8 cellular contexts compared by ENCODE assay signal in genomic region chr20:3172126-3172932, GRCh38. TPM values are rescaled to one million over a fixed set of nuclear protein-coding genes. Genes with fewer than 3 reads are reported as not detected.
DNase-seq lines count a peak whose midpoint lies in the region; FAIRE-seq and TF ChIP-seq lines count a peak whose summit lies in the region.

No MANE protein-coding gene starts in this region.

- peak overlapping the region in 7 of 8 donors; percentile 36 to 93 (median 66) for H3K27ac Mint-ChIP-seq in CD8-positive, alpha-beta memory T cell

- TF ChIP-seq POLR2A in endothelial cell of umbilical vein (IDR thresholded peaks at IDR 0.05; ENCODE audit: low read depth, low read length), result no peak

- H3K36me3 Mint-ChIP-seq in CD8-positive, alpha-beta memory T cell, result peaks cover 0 to 2% (median 0%) of the 10 kb centered on the region in 3 donors

- H3K36me3 ChIP-seq in CD8-positive, alpha-beta memory T cell (ENCODE audit: insufficient read depth, low read length), result no peaks in the 10 kb centered on the region
- H3K36me3 ChIP-seq in PC-9 (ENCODE audit: low read depth) (no peaks in the 10 kb centered on the region), endothelial cell of umbilical vein (ENCODE audit: control insufficient read depth in 2 of 2, extremely low read depth in 1 of 2, insufficient read depth in 2 of 2, low read length in 2 of 2) (no peaks in the 10 kb centered on the region), trophoblast cell (ENCODE audit: control insufficient read depth in 1 of 2, insufficient read depth in 2 of 2, low read length in 2 of 2) (no peaks in the 10 kb centered on the region), MG63 (no peaks in the 10 kb centered on the region)

- H2AFZ ChIP-seq in PC-9 (no peak overlapping the region), endothelial cell of umbilical vein (ENCODE audit: low read depth, low read length) (no peak overlapping the region), trophoblast cell (ENCODE audit: insufficient read depth, low read length, poor library complexity) (no peak overlapping the region)

- no peaks in the 10 kb centered on the region for H3K9me3 Mint-ChIP-seq in CD8-positive, alpha-beta memory T cell

- H3K79me2 ChIP-seq in PC-9 (ENCODE audit: low read depth) (no peaks in the 10 kb centered on the region), endothelial cell of umbilical vein (ENCODE audit: control insufficient read depth, insufficient read depth, low read length) (no peaks in the 10 kb centered on the region), trophoblast cell (ENCODE audit: control insufficient read depth, insufficient read depth, low read length, poor library complexity) (peaks cover 9% of the 10 kb centered on the region)

- no peak overlapping the region for H2BK120ac ChIP-seq in trophoblast cell (ENCODE audit: insufficient read depth, low read length, poor library complexity)

- dilution Hi-C loops in endothelial cell of umbilical vein (cut with MboI; ENCODE audit: extremely low pct_ligation_motif_present, low sequenced_read_pairs), result no loop called here

- H3K27me3 ChIP-seq in CD8-positive, alpha-beta memory T cell (ENCODE audit: insufficient read depth, low read length, poor library complexity, severe bottlenecking), result peaks cover 9% of the 10 kb centered on the region
- H3K27me3 ChIP-seq in PC-9 (ENCODE audit: insufficient read depth, low read depth) (no peaks in the 10 kb centered on the region), endothelial cell of umbilical vein (ENCODE audit: control insufficient read depth in 2 of 2, insufficient read depth in 2 of 2, low read length in 2 of 2) (peaks cover 11 to 17% of the 10 kb centered on the region in 2 experiments), trophoblast cell (ENCODE audit: insufficient read depth, low read length) (no peaks in the 10 kb centered on the region), MG63 (peaks cover 6% of the 10 kb centered on the region; the same call in 1 of the 2 replicates)

- peak overlapping the region; percentile 13 for H3K23ac ChIP-seq in trophoblast cell (ENCODE audit: low read length)

- H3K4ac ChIP-seq in trophoblast cell (ENCODE audit: low read depth, low read length), result no peak overlapping the region

- H3K4me1 Mint-ChIP-seq in CD8-positive, alpha-beta memory T cell, result peaks cover 13 to 28% (median 16%) of the 10 kb centered on the region in 3 donors

- H3K9ac ChIP-seq in endothelial cell of umbilical vein (replicated peaks; ENCODE audit: extremely low read depth, insufficient read depth, low read length) (no peak overlapping the region), trophoblast cell (ENCODE audit: low read length) (peak overlapping the region; percentile 36)

- CTCF ChIA-PET in CD8-positive, alpha-beta memory T cell (lab: Charles Lee), result interaction anchor here (1.0 to 2.8 kb wide), 3 partner anchors 10 to 15 kb away, joined by 3 to 9 read pairs (median 5); no protein-coding TSS in a partner anchor
- CTCF ChIA-PET in PC-9 (lab: Charles Lee) (no interaction called here), endothelial cell of umbilical vein (lab: Charles Lee) (interaction anchor here (1.1 to 1.9 kb wide), 2 partner anchors 80 to 119 kb away, joined by 4 to 8 read pairs; no protein-coding TSS in a partner anchor)

- no peaks in the 10 kb centered on the region for H3K9me2 ChIP-seq in PC-9 (ENCODE audit: insufficient read depth)

- H4K91ac ChIP-seq in trophoblast cell (ENCODE audit: low read depth, low read length), result no peak overlapping the region

- H3K18ac ChIP-seq in trophoblast cell (ENCODE audit: low read length), result peak overlapping the region; percentile 24

- H3K9me3 ChIP-seq in CD8-positive, alpha-beta memory T cell (ENCODE audit: low read length), result no peaks in the 10 kb centered on the region
- H3K9me3 ChIP-seq in PC-9 (ENCODE audit: insufficient read depth, low read depth), result no peaks in the 10 kb centered on the region
- H3K9me3 ChIP-seq in endothelial cell of umbilical vein (replicated peaks; ENCODE audit: control insufficient read depth, insufficient read depth, low read length), result no peaks in the 10 kb centered on the region
- no peaks in the 10 kb centered on the region for H3K9me3 ChIP-seq in trophoblast cell (ENCODE audit: insufficient read depth, low read depth, low read length)
- no peaks in the 10 kb centered on the region for H3K9me3 ChIP-seq in MG63

- no peak overlapping the region for H2BK5ac ChIP-seq in trophoblast cell (ENCODE audit: low read depth, low read length, poor library complexity)

- intact Hi-C loops in PC-9 (cut with micrococcal nuclease; ENCODE audit: unreplicated experiment), result no loop called here
- intact Hi-C loops in endothelial cell of umbilical vein (cut with micrococcal nuclease), result loop anchor here (2.0 kb wide), 1 partner anchor 32 kb away; the partner anchor contains the start of gene DDRGK1

- peak overlapping the region; percentile 20 for H3K27ac ChIP-seq in CD8-positive, alpha-beta memory T cell (ENCODE audit: low read depth, low read length)
- no peak overlapping the region for H3K27ac ChIP-seq in PC-9
- H3K27ac ChIP-seq in endothelial cell of umbilical vein (ENCODE audit: insufficient read depth, low read depth, low read length), result no peak overlapping the region
- no peak overlapping the region for H3K27ac ChIP-seq in trophoblast cell (ENCODE audit: low read depth, low read length)

- H3K9me1 ChIP-seq in endothelial cell of umbilical vein (replicated peaks; ENCODE audit: control insufficient read depth, extremely low read depth, insufficient read depth, low read length), result no peaks in the 10 kb centered on the region

- no peak for FAIRE-seq in endothelial cell of umbilical vein (lab: Jason Lieb, UNC)

- H2AK5ac ChIP-seq in trophoblast cell (ENCODE audit: low read length), result no peak overlapping the region

- DNase-seq in CD8-positive, alpha-beta memory T cell, result peak in 1 of 5 donors; percentile 9
- DNase-seq in PC-9 (no peak), endothelial cell of umbilical vein (ENCODE audit: low read depth, low spot score) (no peak), trophoblast cell (no peak), NCI-H345 (lab: John Stamatoyannopoulos, UW) (no peak), T-helper 9 cell (no peak), NK-92 (lab: John Stamatoyannopoulos, UW; ENCODE audit: unreplicated experiment) (no peak), MG63 (no peak)

- no peak overlapping the region for H2BK12ac ChIP-seq in trophoblast cell (ENCODE audit: low read length)

- H3K4me3 Mint-ChIP-seq in CD8-positive, alpha-beta memory T cell, result peak overlapping the region; percentile 77 to 92 (median 81)

- peaks cover 5% of the 10 kb centered on the region for H3K4me1 ChIP-seq in CD8-positive, alpha-beta memory T cell (ENCODE audit: insufficient read depth, low read length)
- H3K4me1 ChIP-seq in PC-9 (replicated peaks; ENCODE audit: insufficient read depth), result peaks cover 13% of the 10 kb centered on the region
- peaks cover 6% of the 10 kb centered on the region for H3K4me1 ChIP-seq in endothelial cell of umbilical vein (ENCODE audit: control insufficient read depth, extremely low read depth, insufficient read depth, low read length)
- H3K4me1 ChIP-seq in trophoblast cell (ENCODE audit: control insufficient read depth in 1 of 2, insufficient read depth in 2 of 2, low read length in 2 of 2), result peaks cover 7 to 15% of the 10 kb centered on the region in 2 experiments

- H3F3A ChIP-seq in PC-9 (ENCODE audit: insufficient read depth, low read depth), result peaks cover 8% of the 10 kb centered on the region

- H3K4me3 ChIP-seq in CD8-positive, alpha-beta memory T cell (ENCODE audit: low read length), result no peak overlapping the region
- H3K4me3 ChIP-seq in PC-9 (peak overlapping the region; percentile 99; the same call in 1 of the 2 replicates), endothelial cell of umbilical vein (replicated peaks in 1 of 3; ENCODE audit: insufficient read depth in 1 of 3, low read depth in 1 of 3, low read length in 3 of 3) (peak overlapping the region in 2 of 3 experiments; percentile 11 to 93), trophoblast cell (ENCODE audit: low read depth, low read length) (peak overlapping the region; percentile 99), MG63 (no peak overlapping the region)

- H3K14ac ChIP-seq in trophoblast cell (ENCODE audit: low read length), result no peak overlapping the region

- POLR2A ChIA-PET in CD8-positive, alpha-beta memory T cell (lab: Charles Lee), result interaction anchor here (0.5 kb wide), 1 partner anchor 649 kb away, joined by 3 read pairs; no protein-coding TSS in a partner anchor
- POLR2A ChIA-PET in PC-9 (lab: Charles Lee; ENCODE audit: unreplicated experiment) (interaction anchor here (0.5 kb wide), 1 partner anchor 46 kb away, joined by 19 read pairs; no protein-coding TSS in a partner anchor), endothelial cell of umbilical vein (lab: Charles Lee) (interaction anchor here (0.7 to 1.1 kb wide), 2 partner anchors 8 to 12 kb away, joined by 3 to 5 read pairs; partner anchors contain the start of genes FASTKD5 and UBOX5)

- no peak for TF ChIP-seq CTCF in PC-9 (conservative IDR thresholded peaks at IDR 0.05)
- TF ChIP-seq CTCF in endothelial cell of umbilical vein (IDR thresholded peaks at IDR 0.05; ENCODE audit: extremely low read depth in 1 of 2, insufficient read depth in 1 of 2, low read depth in 1 of 2, low read length in 2 of 2), result no peak

- no CpG with 5 or more reads among the region's 5 CpGs for WGBS in trophoblast cell (ENCODE audit: extremely low coverage, insufficient coverage, insufficient read length)

- peaks cover 25% of the 10 kb centered on the region for H3K79me1 ChIP-seq in trophoblast cell (ENCODE audit: low read length)

- BruUV-seq in PC-9 (replicated peaks; lab: Mats Ljungman, UMichigan) (no TSS peak), endothelial cell of umbilical vein (replicated peaks; lab: Mats Ljungman, UMichigan) (TSS peak; percentile 19)

- peaks cover 18 to 23% of the 10 kb centered on the region in 2 donors for H3K27me3 Mint-ChIP-seq in CD8-positive, alpha-beta memory T cell

- no peak overlapping the region for H4K8ac ChIP-seq in trophoblast cell (ENCODE audit: low read depth, low read length)

- peak overlapping the region; percentile 11 for H4K12ac ChIP-seq in trophoblast cell (ENCODE audit: low read depth, low read length)

- H4K20me1 ChIP-seq in PC-9 (ENCODE audit: insufficient read depth) (no peaks in the 10 kb centered on the region), endothelial cell of umbilical vein (replicated peaks; ENCODE audit: control insufficient read depth, extremely low read depth, insufficient read depth, low read length) (no peaks in the 10 kb centered on the region)

- peak overlapping the region; percentile 80 for H3K4me2 ChIP-seq in PC-9
- peak overlapping the region; percentile 83 for H3K4me2 ChIP-seq in endothelial cell of umbilical vein (ENCODE audit: insufficient read depth, low read length)
- peak overlapping the region; percentile 97 for H3K4me2 ChIP-seq in trophoblast cell (ENCODE audit: low read length)

RNA-seq across cellular contexts. Expression of gene LZTS3, which starts 1.0 kb away (rescaled TPM):
- total RNA-seq in CD8-positive, alpha-beta memory T cell, result 1 to 10 TPM in 1 of 2 experiments, under 1 TPM in 1; 0.97 to 1.0 TPM
- 0.35 TPM for polyA plus RNA-seq in CD8-positive, alpha-beta memory T cell
- total RNA-seq in PC-9 (2021) (10.4 and 17.6 TPM in 2 replicates), endothelial cell of umbilical vein (3.6 and 4.5 TPM in 2 replicates)
- polyA plus RNA-seq in endothelial cell of umbilical vein, result 5.7 and 7.3 TPM in 2 replicates
- 3.7 and 5.4 TPM in 2 replicates for polyA plus RNA-seq in endothelial cell of umbilical vein (2011; cell fraction: cytosol; rRNA removed)
- polyA plus RNA-seq in endothelial cell of umbilical vein (2011; cell fraction: nucleus; rRNA removed), result 7.3 and 9.8 TPM in 2 replicates
- 2.2 and 3.5 TPM in 2 replicates for polyA plus RNA-seq in endothelial cell of umbilical vein (2012)
- 5.6 and 7.0 TPM in 2 replicates for polyA minus RNA-seq in endothelial cell of umbilical vein
- 1.1 TPM for polyA minus RNA-seq in endothelial cell of umbilical vein (2011; cell fraction: cytosol; rRNA and poly(A)+ RNA removed)
- polyA minus RNA-seq in endothelial cell of umbilical vein (2011; cell fraction: nucleus; rRNA and poly(A)+ RNA removed), result 2.8 and 3.2 TPM in 2 replicates
- polyA plus RNA-seq in trophoblast cell (2013), result 5.7 and 6.3 TPM in 2 replicates
- total RNA-seq in MG63 (2014; rRNA removed; shearing (Covaris generic); ENCODE audit: low replicate concordance), result 0.03 TPM in 1 of 2 replicates, not detected in the other

RNA-seq across cellular contexts. Expression of gene FASTKD5, which starts 12.7 kb away (rescaled TPM):
- total RNA-seq in CD8-positive, alpha-beta memory T cell, result 10 to 100 TPM; 26.7 to 27.0 TPM
- 14.6 TPM for polyA plus RNA-seq in CD8-positive, alpha-beta memory T cell
- total RNA-seq in PC-9 (2021) (11.6 and 16.2 TPM in 2 replicates), endothelial cell of umbilical vein (15.0 and 15.7 TPM in 2 replicates)
- polyA plus RNA-seq in endothelial cell of umbilical vein, result 8.5 and 10.8 TPM in 2 replicates
- polyA plus RNA-seq in endothelial cell of umbilical vein (2011; cell fraction: cytosol; rRNA removed), result 12.1 and 13.1 TPM in 2 replicates
- 12.3 and 14.8 TPM in 2 replicates for polyA plus RNA-seq in endothelial cell of umbilical vein (2011; cell fraction: nucleus; rRNA removed)
- 16.1 and 17.8 TPM in 2 replicates for polyA plus RNA-seq in endothelial cell of umbilical vein (2012)
- polyA minus RNA-seq in endothelial cell of umbilical vein, result 22.6 and 23.8 TPM in 2 replicates
- polyA minus RNA-seq in endothelial cell of umbilical vein (2011; cell fraction: cytosol; rRNA and poly(A)+ RNA removed), result 13.5 TPM
- polyA minus RNA-seq in endothelial cell of umbilical vein (2011; cell fraction: nucleus; rRNA and poly(A)+ RNA removed), result 16.9 and 21.4 TPM in 2 replicates
- 12.4 and 13.3 TPM in 2 replicates for polyA plus RNA-seq in trophoblast cell (2013)
- total RNA-seq in MG63 (2014; rRNA removed; shearing (Covaris generic); ENCODE audit: low replicate concordance), result 6.9 and 7.9 TPM in 2 replicates

RNA-seq across cellular contexts. Expression of gene UBOX5, which starts 12.7 kb away (rescaled TPM):
- total RNA-seq in CD8-positive, alpha-beta memory T cell, result 1 to 10 TPM; 6.0 to 6.8 TPM
- 7.5 TPM for polyA plus RNA-seq in CD8-positive, alpha-beta memory T cell
- total RNA-seq in PC-9 (2021) (6.4 and 9.4 TPM in 2 replicates), endothelial cell of umbilical vein (5.1 and 5.8 TPM in 2 replicates)
- polyA plus RNA-seq in endothelial cell of umbilical vein, result 3.5 and 4.6 TPM in 2 replicates
- 3.2 and 3.6 TPM in 2 replicates for polyA plus RNA-seq in endothelial cell of umbilical vein (2011; cell fraction: cytosol; rRNA removed)
- 2.8 and 3.2 TPM in 2 replicates for polyA plus RNA-seq in endothelial cell of umbilical vein (2011; cell fraction: nucleus; rRNA removed)
- polyA plus RNA-seq in endothelial cell of umbilical vein (2012), result 2.5 and 3.3 TPM in 2 replicates
- polyA minus RNA-seq in endothelial cell of umbilical vein, result 4.0 and 5.3 TPM in 2 replicates
- 1.7 TPM for polyA minus RNA-seq in endothelial cell of umbilical vein (2011; cell fraction: cytosol; rRNA and poly(A)+ RNA removed)
- polyA minus RNA-seq in endothelial cell of umbilical vein (2011; cell fraction: nucleus; rRNA and poly(A)+ RNA removed), result 1.9 and 2.0 TPM in 2 replicates
- 3.2 and 3.3 TPM in 2 replicates for polyA plus RNA-seq in trophoblast cell (2013)
- total RNA-seq in MG63 (2014; rRNA removed; shearing (Covaris generic); ENCODE audit: low replicate concordance), result 2.3 and 3.9 TPM in 2 replicates

RNA-seq across cellular contexts. Expression of gene DDRGK1, which starts 32.2 kb away (rescaled TPM):
- total RNA-seq in CD8-positive, alpha-beta memory T cell, result 10 to 100 TPM; 75.3 to 77.9 TPM
- 58.1 TPM for polyA plus RNA-seq in CD8-positive, alpha-beta memory T cell
- total RNA-seq in PC-9 (2021), result 70.4 and 87.6 TPM in 2 replicates
- total RNA-seq in endothelial cell of umbilical vein, result 52.2 and 54.0 TPM in 2 replicates
- 41.7 and 48.5 TPM in 2 replicates for polyA plus RNA-seq in endothelial cell of umbilical vein
- polyA plus RNA-seq in endothelial cell of umbilical vein (2011; cell fraction: cytosol; rRNA removed), result 47.7 and 48.4 TPM in 2 replicates
- polyA plus RNA-seq in endothelial cell of umbilical vein (2011; cell fraction: nucleus; rRNA removed), result 39.7 and 60.0 TPM in 2 replicates
- 31.0 and 46.7 TPM in 2 replicates for polyA plus RNA-seq in endothelial cell of umbilical vein (2012)
- polyA minus RNA-seq in endothelial cell of umbilical vein, result 30.4 and 30.5 TPM in 2 replicates
- 16.7 TPM for polyA minus RNA-seq in endothelial cell of umbilical vein (2011; cell fraction: cytosol; rRNA and poly(A)+ RNA removed)
- polyA minus RNA-seq in endothelial cell of umbilical vein (2011; cell fraction: nucleus; rRNA and poly(A)+ RNA removed), result 10.5 and 12.9 TPM in 2 replicates
- 43.7 and 45.6 TPM in 2 replicates for polyA plus RNA-seq in trophoblast cell (2013)
- 21.7 and 33.5 TPM in 2 replicates for total RNA-seq in MG63 (2014; rRNA removed; shearing (Covaris generic); ENCODE audit: low replicate concordance)

RNA-seq across cellular contexts. Expression of gene ITPA, which starts 37.0 kb away (rescaled TPM):
- total RNA-seq in CD8-positive, alpha-beta memory T cell, result 10 to 100 TPM; 90.4 to 98.2 TPM
- polyA plus RNA-seq in CD8-positive, alpha-beta memory T cell, result 60.8 TPM
- total RNA-seq in PC-9 (2021), result 69.2 and 93.5 TPM in 2 replicates
- total RNA-seq in endothelial cell of umbilical vein, result 59.8 and 65.0 TPM in 2 replicates
- polyA plus RNA-seq in endothelial cell of umbilical vein, result 43.2 and 50.7 TPM in 2 replicates
- polyA plus RNA-seq in endothelial cell of umbilical vein (2011; cell fraction: cytosol; rRNA removed), result 31.2 and 39.2 TPM in 2 replicates
- 40.3 and 41.2 TPM in 2 replicates for polyA plus RNA-seq in endothelial cell of umbilical vein (2011; cell fraction: nucleus; rRNA removed)
- 35.4 and 38.2 TPM in 2 replicates for polyA plus RNA-seq in endothelial cell of umbilical vein (2012)
- polyA minus RNA-seq in endothelial cell of umbilical vein, result 7.1 and 9.8 TPM in 2 replicates
- polyA minus RNA-seq in endothelial cell of umbilical vein (2011; cell fraction: cytosol; rRNA and poly(A)+ RNA removed), result 18.7 TPM
- 6.5 and 9.9 TPM in 2 replicates for polyA minus RNA-seq in endothelial cell of umbilical vein (2011; cell fraction: nucleus; rRNA and poly(A)+ RNA removed)
- polyA plus RNA-seq in trophoblast cell (2013), result 39.0 and 40.4 TPM in 2 replicates
- total RNA-seq in MG63 (2014; rRNA removed; shearing (Covaris generic); ENCODE audit: low replicate concordance), result 41.3 and 48.5 TPM in 2 replicates

Comparison
In these comparisons a context has a peak if more than half of its experiments do, and no peak if none do; other contexts are left out.
1. H3K4me3 ChIP-seq: peak in PC-9 (single experiment), endothelial cell of umbilical vein (2 of 3) and trophoblast cell (single experiment); none in CD8-positive, alpha-beta memory T cell (single experiment) and MG63 (single experiment).
2. Peak in every context shown above with its lines, with median percentiles within 50 percentile points of each other: H3K4me2 ChIP-seq.